ENCODE assay signal across 14 cellular contexts in the genomic region with DNA sequence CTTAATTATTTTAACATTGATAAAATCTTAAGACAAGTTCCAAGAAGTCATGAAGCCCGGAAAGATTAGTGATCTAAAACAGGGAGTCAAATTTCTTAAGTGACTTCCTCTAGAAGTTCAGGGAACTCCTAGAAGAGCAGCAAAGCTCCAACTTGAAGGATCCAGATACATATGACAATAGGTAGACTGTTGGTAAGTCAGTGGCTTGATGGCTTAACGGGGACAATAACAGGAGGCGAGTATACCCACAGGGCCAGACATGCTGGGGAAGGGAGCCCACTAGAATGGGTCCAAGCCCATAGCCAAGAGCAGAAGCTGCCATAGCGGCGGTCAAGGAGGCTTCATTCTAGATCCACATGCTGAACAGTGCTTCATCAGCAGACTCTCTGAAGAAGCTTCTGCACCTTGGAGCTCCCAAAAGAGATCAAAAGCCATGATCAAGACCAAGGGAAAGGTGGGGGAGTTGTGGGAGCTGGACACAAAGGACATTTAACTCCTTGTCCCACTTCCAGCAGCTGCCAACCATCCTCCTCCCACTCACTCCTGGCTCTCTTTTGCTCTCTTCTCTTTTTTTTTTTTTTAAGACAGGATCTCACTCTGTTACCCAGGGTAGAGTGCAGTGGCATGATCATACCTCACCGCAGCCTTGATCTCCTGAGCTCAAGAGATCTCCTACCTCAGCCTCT. TPM values are rescaled to one million over a fixed set of nuclear protein-coding genes. Genes with fewer than 3 reads are reported as not detected.
"Had no signal": no experiment of that assay in that cellular context is flagged by ENCODE, and none has a peak within 500 bp of the region (broad histone marks: within the 10 kb centered on the region; RNA-seq: fewer than 3 reads in every experiment).

No MANE protein-coding gene starts in this region.

- H3K4me3 Mint-ChIP-seq: activated B cell treated with CpG ODN at 0.5 μM for 24 hours had no signal

- H3K36me3 Mint-ChIP-seq: T-cell had no signal

- H3K36me3 ChIP-seq: cardiac muscle cell, thoracic aorta had no signal

- H3K27ac Mint-ChIP-seq: activated B cell treated with CpG ODN at 0.5 μM for 24 hours; activated CD4-positive, alpha-beta T cell treated with anti-CD3 and anti-CD28 coated beads, Interleukin-2, amount 10 ng/mL, durations not matched to agents 24 days and 14 days had no signal

- DNase-seq: activated B cell treated with CpG ODN at 0.5 μM for 24 hours; activated effector memory CD4-positive, alpha-beta T cell treated with anti-CD3 and anti-CD28 coated beads, Interleukin-2, amount 50 U/mL, for 16 hours; activated T-cell treated with anti-CD3 and anti-CD28 coated beads, Interleukin-2, amount 50 U/mL, for 1 hour; islet precursor cell; SK-N-SH; stimulated activated CD4-positive, alpha-beta T cell treated with anti-CD3 and anti-CD28 coated beads, Interleukin-12 subunit alpha, Interleukin-12 subunit beta, amount 100 ng/mL, for 4 hours; stimulated activated CD4-positive, alpha-beta T cell treated with anti-CD3 and anti-CD28 coated beads, Interleukin-2, amount 100 ng/mL, for 24 hours; T-helper 9 cell had no signal

- ATAC-seq: left lobe of liver had no signal

- H3K9me3 ChIP-seq: SK-N-SH, thoracic aorta had no signal

- H3K27ac ChIP-seq: cardiac muscle cell, thoracic aorta had no signal

- H3K9me3 Mint-ChIP-seq: activated B cell treated with CpG ODN at 0.5 μM for 24 hours; activated CD4-positive, alpha-beta T cell treated with anti-CD3 and anti-CD28 coated beads, Interleukin-2, amount 10 ng/mL, durations not matched to agents 24 days and 14 days; T-cell had no signal

- H3K4me1 Mint-ChIP-seq: activated B cell treated with CpG ODN at 0.5 μM for 24 hours had no signal

- H3K4me3 ChIP-seq: cardiac muscle cell, thoracic aorta had no signal

RNA-seq across cellular contexts. Expression of a gene that starts 10.2 kb away (rescaled TPM):
- total RNA-seq: activated B cell treated with CpG ODN at 0.5 μM for 24 hours; activated CD8-positive, alpha-beta memory T cell treated with anti-CD3 and anti-CD28 coated beads for 36 hours had no signal
- polyA plus RNA-seq: cardiac muscle cell had no signal
